24 cellular contexts compared by ENCODE assay signal in genomic region chr9:119091074-119091473, GRCh38.
"Had no signal": no experiment of that assay in that cellular context is flagged by ENCODE, and none has a peak within 500 bp of the region (broad histone marks: within the 10 kb centered on the region; RNA-seq: fewer than 3 reads in every experiment).

No MANE protein-coding gene starts in this region.

- DNase-seq: activated CD4-positive, alpha-beta T cell treated with anti-CD3 and anti-CD28 coated beads for 1 hour; activated CD4-positive, alpha-beta T cell treated with anti-CD3 and anti-CD28 coated beads, Interleukin-2, amount 50 U/mL, for 1 hour; activated CD8-positive, alpha-beta memory T cell treated with anti-CD3 and anti-CD28 coated beads, Interleukin-2, amount 10 ng/mL, durations not matched to agents 7 days and 5 days; activated CD8-positive, alpha-beta T cell treated with anti-CD3 and anti-CD28 coated beads, Interleukin-2, amount 10 ng/mL, durations not matched to agents 7 days and 5 days; activated naive CD8-positive, alpha-beta T cell treated with anti-CD3 and anti-CD28 coated beads, Interleukin-2, amount 50 U/mL, for 24 hours; activated T-cell treated with anti-CD3 and anti-CD28 coated beads, Interleukin-2, amount 50 U/mL, for 48 hours; central memory CD4-positive, alpha-beta T cell; foreskin melanocyte; heart right ventricle; left cardiac atrium; left ventricle myocardium superior; naive thymus-derived CD4-positive, alpha-beta T cell; ovary; psoas muscle; stimulated activated CD4-positive, alpha-beta T cell treated with anti-CD3 and anti-CD28 coated beads, Interleukin-2, amount 100 ng/mL, for 48 hours; stimulated activated naive CD4-positive, alpha-beta T cell treated with Interleukin-2 at 50 U/mL for 16 hours; T-helper 17 cell had no signal

- H3K27ac ChIP-seq: breast epithelium, heart right ventricle, ovary, psoas muscle, right atrium auricular region, tibial nerve had no signal

- ATAC-seq: activated CD8-positive, alpha-beta memory T cell treated with anti-CD3 and anti-CD28 coated beads, Interleukin-2, amount 10 ng/mL, durations not matched to agents 7 days and 5 days; activated CD8-positive, alpha-beta T cell treated with anti-CD3 and anti-CD28 coated beads, Interleukin-2, amount 10 ng/mL, durations not matched to agents 7 days and 5 days; activated naive CD8-positive, alpha-beta T cell treated with anti-CD3 and anti-CD28 coated beads, Interleukin-2, amount 50 U/mL, for 24 hours; esophagus mucosa; left ventricle myocardium superior; naive thymus-derived CD4-positive, alpha-beta T cell; psoas muscle; T-helper 17 cell had no signal

- H3K4me3 ChIP-seq: breast epithelium, heart right ventricle, ovary, psoas muscle, right atrium auricular region, tibial nerve had no signal

- H3K4me1 Mint-ChIP-seq: activated CD8-positive, alpha-beta memory T cell treated with anti-CD3 and anti-CD28 coated beads, Interleukin-2, amount 10 ng/mL, durations not matched to agents 7 days and 5 days; activated naive CD4-positive, alpha-beta T cell treated with anti-CD3 and anti-CD28 coated beads, Interleukin-2, amount 50 U/mL, for 24 hours; activated naive CD8-positive, alpha-beta T cell treated with anti-CD3 and anti-CD28 coated beads, Interleukin-2, amount 50 U/mL, for 24 hours; mesothelial cell of epicardium; naive thymus-derived CD4-positive, alpha-beta T cell; T-helper 17 cell had no signal

- H3K9me3 ChIP-seq: breast epithelium, heart right ventricle, ovary, psoas muscle, right atrium auricular region, tibial nerve had no signal

- H3K9me3 Mint-ChIP-seq: activated T-helper 2 cell treated with anti-CD3 and anti-CD28 coated beads, Interferon-gamma antibody, Interleukin-2, Interleukin-4, amounts not matched to agents 10 μg/mL and 5 μg/mL and 100 μg/mL, durations not matched to agents 14 hours and 24 hours and 36 hours; mesothelial cell of epicardium had no signal

- H3K4me3 Mint-ChIP-seq: activated CD8-positive, alpha-beta memory T cell treated with anti-CD3 and anti-CD28 coated beads, Interleukin-2, amount 10 ng/mL, durations not matched to agents 7 days and 5 days; activated CD8-positive, alpha-beta T cell treated with anti-CD3 and anti-CD28 coated beads, Interleukin-2, amount 10 ng/mL, durations not matched to agents 7 days and 5 days; activated naive CD4-positive, alpha-beta T cell treated with anti-CD3 and anti-CD28 coated beads, Interleukin-2, amount 50 U/mL, for 24 hours; activated naive CD8-positive, alpha-beta T cell treated with anti-CD3 and anti-CD28 coated beads, Interleukin-2, amount 50 U/mL, for 24 hours; mesothelial cell of epicardium; naive thymus-derived CD4-positive, alpha-beta T cell; T-helper 17 cell had no signal

- H3K27me3 Mint-ChIP-seq: activated CD8-positive, alpha-beta memory T cell treated with anti-CD3 and anti-CD28 coated beads, Interleukin-2, amount 10 ng/mL, durations not matched to agents 7 days and 5 days; activated naive CD4-positive, alpha-beta T cell treated with anti-CD3 and anti-CD28 coated beads, Interleukin-2, amount 50 U/mL, for 24 hours; activated naive CD8-positive, alpha-beta T cell treated with anti-CD3 and anti-CD28 coated beads, Interleukin-2, amount 50 U/mL, for 24 hours; naive thymus-derived CD4-positive, alpha-beta T cell; T-helper 17 cell had no signal

- H3K27ac Mint-ChIP-seq: activated CD8-positive, alpha-beta memory T cell treated with anti-CD3 and anti-CD28 coated beads, Interleukin-2, amount 10 ng/mL, durations not matched to agents 7 days and 5 days; activated CD8-positive, alpha-beta T cell treated with anti-CD3 and anti-CD28 coated beads, Interleukin-2, amount 10 ng/mL, durations not matched to agents 7 days and 5 days; activated naive CD4-positive, alpha-beta T cell treated with anti-CD3 and anti-CD28 coated beads, Interleukin-2, amount 50 U/mL, for 24 hours; activated naive CD8-positive, alpha-beta T cell treated with anti-CD3 and anti-CD28 coated beads, Interleukin-2, amount 50 U/mL, for 24 hours; activated T-helper 2 cell treated with anti-CD3 and anti-CD28 coated beads, Interferon-gamma antibody, Interleukin-2, Interleukin-4, amounts not matched to agents 10 μg/mL and 5 μg/mL and 100 μg/mL, durations not matched to agents 14 hours and 24 hours and 36 hours; mesothelial cell of epicardium; naive thymus-derived CD4-positive, alpha-beta T cell; T-helper 17 cell had no signal

- H3K36me3 Mint-ChIP-seq: activated CD8-positive, alpha-beta memory T cell treated with anti-CD3 and anti-CD28 coated beads, Interleukin-2, amount 10 ng/mL, durations not matched to agents 7 days and 5 days; activated naive CD4-positive, alpha-beta T cell treated with anti-CD3 and anti-CD28 coated beads, Interleukin-2, amount 50 U/mL, for 24 hours; mesothelial cell of epicardium; naive thymus-derived CD4-positive, alpha-beta T cell had no signal

- H3K4me1 ChIP-seq: breast epithelium, right atrium auricular region, tibial nerve had no signal

- H3K27me3 ChIP-seq: breast epithelium, heart right ventricle, ovary, right atrium auricular region, tibial nerve had no signal

- H3K36me3 ChIP-seq: breast epithelium, heart right ventricle, ovary, right atrium auricular region, tibial nerve had no signal
